In the genomic region with DNA sequence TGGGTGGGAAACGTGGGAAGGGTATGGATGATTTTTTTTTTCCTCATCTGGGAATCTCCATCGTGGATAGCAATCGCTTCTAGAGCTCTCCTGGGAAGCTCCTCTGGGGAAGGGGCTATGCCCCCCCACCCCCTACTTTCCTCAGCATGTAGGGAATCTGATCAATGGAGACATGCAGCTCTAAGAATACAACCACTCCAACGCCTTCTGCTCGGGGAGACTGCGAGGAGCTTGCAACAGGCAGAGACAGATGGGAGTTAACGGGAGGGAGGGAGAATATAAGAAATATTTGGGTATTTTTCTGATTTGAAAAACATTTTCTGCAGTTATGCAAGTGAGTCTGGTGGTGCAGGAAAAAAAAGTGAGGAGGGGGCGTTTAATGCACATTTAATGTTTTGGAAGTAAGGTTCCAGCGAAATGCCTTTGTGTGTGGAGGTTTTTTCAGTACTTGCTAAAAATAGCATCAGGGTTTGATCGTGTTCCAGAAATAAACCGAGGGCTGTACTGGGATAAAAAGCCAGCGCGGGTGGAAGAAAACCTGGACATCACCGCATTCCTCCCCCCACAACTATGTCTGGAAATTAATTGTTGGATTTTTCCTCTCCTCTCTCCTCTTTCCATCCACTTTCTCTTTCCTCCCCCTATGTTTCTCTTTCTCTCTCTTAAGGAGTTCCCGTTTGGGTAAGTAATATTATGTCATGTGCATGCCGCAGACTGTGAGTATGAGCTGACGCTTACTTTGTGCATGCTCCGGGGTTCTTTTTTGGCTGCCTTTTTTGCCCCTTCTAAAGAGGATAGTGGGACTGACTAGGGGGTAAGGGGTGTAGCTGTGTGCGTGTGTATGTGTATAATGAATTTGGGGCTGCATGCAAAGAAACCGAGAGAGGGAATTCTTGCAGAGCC, we compare ENCODE assay signal across 9 cellular contexts.
DNase-seq lines count a peak whose midpoint lies in the region; TF ChIP-seq lines count a peak whose summit lies in the region.
"Had no signal": no experiment of that assay in that cellular context is flagged by ENCODE, and none has a peak within 500 bp of the region (broad histone marks: within the 10 kb centered on the region; RNA-seq: fewer than 3 reads in every experiment).

No MANE protein-coding gene starts in this region.

- H3K4me1 ChIP-seq in HEK293 (ENCODE audit: control insufficient read depth, insufficient read depth, low read length): peaks cover 3% of the 10 kb centered on the region; the same call in 1 of the 2 replicates

- peak overlapping the region; percentile 45 for H3K4me3 ChIP-seq in HEK293 (ENCODE audit: low read depth, low read length)

- TF ChIP-seq CTCF in HEK293 (tag by site-specific recombination; IDR thresholded peaks at IDR 0.05) (no peak), nephron (IDR thresholded peaks at IDR 0.05; ENCODE audit: unreplicated experiment in 3 of 3) (no peak)

- H3K36me3 Mint-ChIP-seq in nephron (ENCODE audit: low read depth): no peaks in the 10 kb centered on the region

- H3K27ac Mint-ChIP-seq in nephron: peak overlapping the region; percentile 36 to 80 (median 80)

- no peaks in the 10 kb centered on the region for H3K9me3 Mint-ChIP-seq in nephron

- H3K36me3 ChIP-seq in HEK293 (ENCODE audit: control insufficient read depth in 2 of 2, insufficient read depth in 1 of 2, low read length in 2 of 2): no peaks in the 10 kb centered on the region

- H3K4me1 Mint-ChIP-seq in nephron: peaks cover 56% of the 10 kb centered on the region

- H3K4me3 Mint-ChIP-seq in nephron: peak overlapping the region; percentile 81 to 86 (median 84)

- POLR2A ChIA-PET in HEK293 (lab: Yijun Ruan, JAX): interaction anchor here (0.6 to 1.7 kb wide), 4 partner anchors 28 to 218 kb away, joined by 3 to 5 read pairs (median 3); a partner anchor contains a TSS

- H3K27ac ChIP-seq in HEK293 (ENCODE audit: extremely low read depth, low read depth, low read length): no peak overlapping the region

- DNase-seq in AG08396 (ENCODE audit: low spot score) (peak; percentile 29), cerebellar cortex (ENCODE audit: low spot score) (peak; percentile 74), AML-193 (lab: John Stamatoyannopoulos, UW) (no peak), D341Med (ENCODE audit: low spot score) (no peak), NCI-H146 (lab: John Stamatoyannopoulos, UW) (no peak), NCI-H2107 (lab: John Stamatoyannopoulos, UW) (no peak)
- DNase-seq: central memory CD4-positive, alpha-beta T cell had no signal

- CTCF ChIA-PET in HEK293 (lab: Yijun Ruan, JAX): interaction anchor here (0.5 to 6.1 kb wide), 24 partner anchors 10 to 308 kb away, joined by 3 to 49 read pairs (median 4); a partner anchor contains a TSS

- no peaks in the 10 kb centered on the region for H3K9me3 ChIP-seq in HEK293 (ENCODE audit: control insufficient read depth, insufficient read depth, low read depth, low read length)

- H3K27me3 Mint-ChIP-seq in nephron (ENCODE audit: low read depth): peaks cover 100% of the 10 kb centered on the region

TF ChIP-seq in HEK293, 187 proteins besides CTCF, POLR2A, EP300 and RAD21:
- TF ChIP-seq, protein P1, sequence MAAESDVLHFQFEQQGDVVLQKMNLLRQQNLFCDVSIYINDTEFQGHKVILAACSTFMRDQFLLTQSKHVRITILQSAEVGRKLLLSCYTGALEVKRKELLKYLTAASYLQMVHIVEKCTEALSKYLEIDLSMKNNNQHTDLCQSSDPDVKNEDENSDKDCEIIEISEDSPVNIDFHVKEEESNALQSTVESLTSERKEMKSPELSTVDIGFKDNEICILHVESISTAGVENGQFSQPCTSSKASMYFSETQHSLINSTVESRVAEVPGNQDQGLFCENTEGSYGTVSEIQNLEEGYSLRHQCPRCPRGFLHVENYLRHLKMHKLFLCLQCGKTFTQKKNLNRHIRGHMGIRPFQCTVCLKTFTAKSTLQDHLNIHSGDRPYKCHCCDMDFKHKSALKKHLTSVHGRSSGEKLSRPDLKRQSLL (tag by site-specific recombination; IDR thresholded peaks at IDR 0.05): no peak
- TF ChIP-seq ZNF404 (tag by site-specific recombination; IDR thresholded peaks at IDR 0.05) (no peak), GLI2 (tag by site-specific recombination; IDR thresholded peaks at IDR 0.05; ENCODE audit: borderline replicate concordance, low read depth) (no peak), ZNF768 (tag by site-specific recombination; IDR thresholded peaks at IDR 0.05) (no peak), ZBTB20 (tag by site-specific recombination; IDR thresholded peaks at IDR 0.05) (peak; percentile 93), ZFHX2 (tag by site-specific recombination; conservative IDR thresholded peaks at IDR 0.05) (peak; percentile 42; the same call in 1 of the 2 replicates), ZNF248 (tag by site-specific recombination; IDR thresholded peaks at IDR 0.05) (no peak), ZNF274 (IDR thresholded peaks at IDR 0.05; ENCODE audit: low read length) (no peak), ZNF274 (tag by site-specific recombination; IDR thresholded peaks at IDR 0.05; ENCODE audit: borderline replicate concordance) (no peak), ZNF560 (tag by site-specific recombination; IDR thresholded peaks at IDR 0.05; ENCODE audit: borderline replicate concordance) (no peak), ZNF558 (tag by site-specific recombination; IDR thresholded peaks at IDR 0.05) (no peak), ZNF350 (tag by site-specific recombination; IDR thresholded peaks at IDR 0.05) (no peak), SCRT2 (tag by site-specific recombination; IDR thresholded peaks at IDR 0.05) (peak; percentile 37; the same call in 1 of the 2 replicates), PRDM1 (tag by site-specific recombination; IDR thresholded peaks at IDR 0.05) (peak; percentile 62; the same call in 1 of the 2 replicates), ZNF654 (tag by site-specific recombination; IDR thresholded peaks at IDR 0.05; ENCODE audit: low read depth) (no peak), ZNF354C (tag by site-specific recombination; IDR thresholded peaks at IDR 0.05; ENCODE audit: borderline replicate concordance, low read depth) (no peak), ZNF629 (tag by site-specific recombination; IDR thresholded peaks at IDR 0.05) (0 out of 2 replicates have a peak, but pooled peaks have one; percentile 6)
- TF ChIP-seq, protein P2, sequence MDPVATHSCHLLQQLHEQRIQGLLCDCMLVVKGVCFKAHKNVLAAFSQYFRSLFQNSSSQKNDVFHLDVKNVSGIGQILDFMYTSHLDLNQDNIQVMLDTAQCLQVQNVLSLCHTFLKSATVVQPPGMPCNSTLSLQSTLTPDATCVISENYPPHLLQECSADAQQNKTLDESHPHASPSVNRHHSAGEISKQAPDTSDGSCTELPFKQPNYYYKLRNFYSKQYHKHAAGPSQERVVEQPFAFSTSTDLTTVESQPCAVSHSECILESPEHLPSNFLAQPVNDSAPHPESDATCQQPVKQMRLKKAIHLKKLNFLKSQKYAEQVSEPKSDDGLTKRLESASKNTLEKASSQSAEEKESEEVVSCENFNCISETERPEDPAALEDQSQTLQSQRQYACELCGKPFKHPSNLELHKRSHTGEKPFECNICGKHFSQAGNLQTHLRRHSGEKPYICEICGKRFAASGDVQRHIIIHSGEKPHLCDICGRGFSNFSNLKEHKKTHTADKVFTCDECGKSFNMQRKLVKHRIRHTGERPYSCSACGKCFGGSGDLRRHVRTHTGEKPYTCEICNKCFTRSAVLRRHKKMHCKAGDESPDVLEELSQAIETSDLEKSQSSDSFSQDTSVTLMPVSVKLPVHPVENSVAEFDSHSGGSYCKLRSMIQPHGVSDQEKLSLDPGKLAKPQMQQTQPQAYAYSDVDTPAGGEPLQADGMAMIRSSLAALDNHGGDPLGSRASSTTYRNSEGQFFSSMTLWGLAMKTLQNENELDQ (tag by site-specific recombination; IDR thresholded peaks at IDR 0.05; ENCODE audit: low read depth): no peak
- TF ChIP-seq, protein P3, sequence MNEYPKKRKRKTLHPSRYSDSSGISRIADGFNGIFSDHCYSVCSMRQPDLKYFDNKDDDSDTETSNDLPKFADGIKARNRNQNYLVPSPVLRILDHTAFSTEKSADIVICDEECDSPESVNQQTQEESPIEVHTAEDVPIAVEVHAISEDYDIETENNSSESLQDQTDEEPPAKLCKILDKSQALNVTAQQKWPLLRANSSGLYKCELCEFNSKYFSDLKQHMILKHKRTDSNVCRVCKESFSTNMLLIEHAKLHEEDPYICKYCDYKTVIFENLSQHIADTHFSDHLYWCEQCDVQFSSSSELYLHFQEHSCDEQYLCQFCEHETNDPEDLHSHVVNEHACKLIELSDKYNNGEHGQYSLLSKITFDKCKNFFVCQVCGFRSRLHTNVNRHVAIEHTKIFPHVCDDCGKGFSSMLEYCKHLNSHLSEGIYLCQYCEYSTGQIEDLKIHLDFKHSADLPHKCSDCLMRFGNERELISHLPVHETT (tag by site-specific recombination; IDR thresholded peaks at IDR 0.05): no peak
- TF ChIP-seq, protein P4, sequence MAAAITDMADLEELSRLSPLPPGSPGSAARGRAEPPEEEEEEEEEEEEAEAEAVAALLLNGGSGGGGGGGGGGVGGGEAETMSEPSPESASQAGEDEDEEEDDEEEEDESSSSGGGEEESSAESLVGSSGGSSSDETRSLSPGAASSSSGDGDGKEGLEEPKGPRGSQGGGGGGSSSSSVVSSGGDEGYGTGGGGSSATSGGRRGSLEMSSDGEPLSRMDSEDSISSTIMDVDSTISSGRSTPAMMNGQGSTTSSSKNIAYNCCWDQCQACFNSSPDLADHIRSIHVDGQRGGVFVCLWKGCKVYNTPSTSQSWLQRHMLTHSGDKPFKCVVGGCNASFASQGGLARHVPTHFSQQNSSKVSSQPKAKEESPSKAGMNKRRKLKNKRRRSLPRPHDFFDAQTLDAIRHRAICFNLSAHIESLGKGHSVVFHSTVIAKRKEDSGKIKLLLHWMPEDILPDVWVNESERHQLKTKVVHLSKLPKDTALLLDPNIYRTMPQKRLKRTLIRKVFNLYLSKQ (tag by site-specific recombination; IDR thresholded peaks at IDR 0.05; ENCODE audit: borderline replicate concordance): no peak
TF ChIP-seq in HEK293: peak in this region for 5.

Comparison
In these comparisons a context has a peak if more than half of its experiments do, and no peak if none do; other contexts are left out.
1. DNase-seq: peak in AG08396 (single experiment) and cerebellar cortex (single experiment); none in AML-193 (0 of 2), D341Med (single experiment), NCI-H146 (single experiment) and NCI-H2107 (single experiment).